1 cellular context compared by ENCODE assay signal in genomic region chr7:108033309-108033708, GRCh38. TPM values are rescaled to one million over a fixed set of nuclear protein-coding genes. Genes with fewer than 3 reads are reported as not detected.
"Had no signal": no experiment of that assay in that cellular context is flagged by ENCODE, and none has a peak within 500 bp of the region (broad histone marks: within the 10 kb centered on the region; RNA-seq: fewer than 3 reads in every experiment).

No MANE protein-coding gene starts in this region.

RNA-seq across cellular contexts. Expression of gene LAMB1, which starts 30.3 kb away (rescaled TPM):
- total RNA-seq: naive thymus-derived CD4-positive, alpha-beta T cell had no signal
